Comparison of ENCODE assay signal across 1 cellular context in genomic region chr13:24228852-24229458, GRCh38.
TF ChIP-seq lines count a peak whose summit lies in the region.

No MANE protein-coding gene starts in this region.

TF ChIP-seq in HepG2, 621 proteins besides CTCF, POLR2A, EP300 and RAD21 (continued from another document):
- TF ChIP-seq ZNF773 (CRISPR knock-in tag; IDR thresholded peaks at IDR 0.05; ENCODE audit: borderline replicate concordance) (no peak), HNRNPL (IDR thresholded peaks at IDR 0.05; ENCODE audit: low read depth, low read length) (no peak), ZBTB49 (CRISPR knock-in tag; IDR thresholded peaks at IDR 0.05; ENCODE audit: borderline replicate concordance) (no peak), HNF4A (CRISPR knock-in tag; IDR thresholded peaks at IDR 0.05) (no peak), STAG1 (CRISPR knock-in tag; IDR thresholded peaks at IDR 0.05) (peak; percentile 86)
- TF ChIP-seq, protein P1, sequence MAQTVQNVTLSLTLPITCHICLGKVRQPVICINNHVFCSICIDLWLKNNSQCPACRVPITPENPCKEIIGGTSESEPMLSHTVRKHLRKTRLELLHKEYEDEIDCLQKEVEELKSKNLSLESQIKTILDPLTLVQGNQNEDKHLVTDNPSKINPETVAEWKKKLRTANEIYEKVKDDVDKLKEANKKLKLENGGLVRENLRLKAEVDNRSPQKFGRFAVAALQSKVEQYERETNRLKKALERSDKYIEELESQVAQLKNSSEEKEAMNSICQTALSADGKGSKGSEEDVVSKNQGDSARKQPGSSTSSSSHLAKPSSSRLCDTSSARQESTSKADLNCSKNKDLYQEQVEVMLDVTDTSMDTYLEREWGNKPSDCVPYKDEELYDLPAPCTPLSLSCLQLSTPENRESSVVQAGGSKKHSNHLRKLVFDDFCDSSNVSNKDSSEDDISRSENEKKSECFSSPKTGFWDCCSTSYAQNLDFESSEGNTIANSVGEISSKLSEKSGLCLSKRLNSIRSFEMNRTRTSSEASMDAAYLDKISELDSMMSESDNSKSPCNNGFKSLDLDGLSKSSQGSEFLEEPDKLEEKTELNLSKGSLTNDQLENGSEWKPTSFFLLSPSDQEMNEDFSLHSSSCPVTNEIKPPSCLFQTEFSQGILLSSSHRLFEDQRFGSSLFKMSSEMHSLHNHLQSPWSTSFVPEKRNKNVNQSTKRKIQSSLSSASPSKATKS (CRISPR knock-in tag; IDR thresholded peaks at IDR 0.05), result no peak
TF ChIP-seq in HepG2: peak in this region for 3.
